In genomic region chr21:39103689-39104088, GRCh38 we compare ENCODE assay signal across 21 cellular contexts.
DNase-seq lines count a peak whose midpoint lies in the region; ATAC-seq and TF ChIP-seq lines count a peak whose summit lies in the region.
"Had no signal": no experiment of that assay in that cellular context is flagged by ENCODE, and none has a peak within 500 bp of the region (broad histone marks: within the 10 kb centered on the region; RNA-seq: fewer than 3 reads in every experiment).

No MANE protein-coding gene starts in this region.

- no peaks in the 10 kb centered on the region for H3K4me1 Mint-ChIP-seq in CD8-positive, alpha-beta memory T cell
- H3K4me1 Mint-ChIP-seq: activated B cell treated with CpG ODN at 0.5 μM for 24 hours had no signal

- peak overlapping the region; percentile 93 for H3K14ac ChIP-seq in IMR-90 (replicated peaks; ENCODE audit: low read depth, low read length)

- H3K56ac ChIP-seq in IMR-90 (ENCODE audit: extremely low read depth, insufficient read depth, low read length): no peak overlapping the region

- H3K9me1 ChIP-seq in IMR-90 (ENCODE audit: insufficient read depth, low read length): peaks cover 12% of the 10 kb centered on the region

- H3K4ac ChIP-seq in IMR-90 (ENCODE audit: low read depth, low read length): peak overlapping the region; percentile 94

- H3K27ac ChIP-seq in IMR-90 (ENCODE audit: insufficient read depth, low read length) (peak overlapping the region; percentile 94; the same call in 1 of the 2 replicates), gastrocnemius medialis (peak overlapping the region; percentile 6 to 51 (median 48))
- no peak overlapping the region for H3K27ac ChIP-seq in CD8-positive, alpha-beta memory T cell (ENCODE audit: low read depth, low read length)
- H3K27ac ChIP-seq: colonic mucosa, parathyroid adenoma had no signal

- H3K18ac ChIP-seq in IMR-90 (ENCODE audit: low read depth, low read length): peak overlapping the region; percentile 97

- peak overlapping the region; percentile 96 for H2AK5ac ChIP-seq in IMR-90 (ENCODE audit: low read depth, low read length)

- no peak overlapping the region for H3K27ac Mint-ChIP-seq in CD8-positive, alpha-beta memory T cell
- H3K27ac Mint-ChIP-seq: activated B cell treated with CpG ODN at 0.5 μM for 24 hours had no signal

- H3K4me2 ChIP-seq in IMR-90 (ENCODE audit: low read depth, low read length): no peak overlapping the region

- H2BK5ac ChIP-seq in IMR-90 (ENCODE audit: low read depth, low read length, poor library complexity, severe bottlenecking): peak overlapping the region; percentile 88

- peak overlapping the region; percentile 26 for H2AFZ ChIP-seq in IMR-90 (replicated peaks; ENCODE audit: low read length, poor library complexity)
- H2AFZ ChIP-seq: parathyroid adenoma had no signal

- CTCF ChIA-PET in IMR-90 (lab: Yijun Ruan, JAX): interaction anchor here (0.6 kb wide), 1 partner anchor 76 kb away, joined by 5 read pairs; no protein-coding TSS in a partner anchor
- CTCF ChIA-PET in CD8-positive, alpha-beta memory T cell (lab: Charles Lee): no interaction called here

- in situ Hi-C loops in IMR-90 (cut with MboI; ENCODE audit: low sequenced_read_pairs): no loop called here
- in situ Hi-C loops in gastrocnemius medialis (cut with MboI; ENCODE audit: low sequenced_read_pairs in 4 of 4): loop anchor here in 2 of 4 donors (10.0 to 25.0 kb wide), 2 partner anchors 81 to 91 kb away; partner anchors contain the start of gene PSMG1 (in 1 of the 2)

- TF ChIP-seq RAD21 in IMR-90 (IDR thresholded peaks at IDR 0.05; ENCODE audit: low read length): no peak

- WGBS in IMR-90 (ENCODE audit: extremely low coverage in 2 of 2, insufficient read length in 1 of 2), 2 experiments: no CpG with 5 or more reads among the region's 4 CpGs

- H3K79me1 ChIP-seq in IMR-90 (ENCODE audit: low read depth in 1 of 2, low read length in 2 of 2): no peaks in the 10 kb centered on the region

- H3K4me3 ChIP-seq in AG10803 (ENCODE audit: low read length) (no peak overlapping the region), IMR-90 (ENCODE audit: insufficient read depth, low read depth, low read length) (no peak overlapping the region), fibroblast of the aortic adventitia (ENCODE audit: low read depth, low read length) (no peak overlapping the region), gastrocnemius medialis (no peak overlapping the region)
- no peak overlapping the region for H3K4me3 ChIP-seq in CD8-positive, alpha-beta memory T cell (ENCODE audit: low read length)
- H3K4me3 ChIP-seq: colonic mucosa, uterus had no signal

- no peaks in the 10 kb centered on the region for H3K9me3 Mint-ChIP-seq in CD8-positive, alpha-beta memory T cell
- H3K9me3 Mint-ChIP-seq: activated B cell treated with CpG ODN at 0.5 μM for 24 hours had no signal

- H4K8ac ChIP-seq in IMR-90 (ENCODE audit: low read depth in 2 of 2, low read length in 2 of 2): peak overlapping the region; percentile 57 to 92

- POLR2A ChIA-PET in IMR-90 (lab: Charles Lee; ENCODE audit: unreplicated experiment): no interaction called here
- POLR2A ChIA-PET in CD8-positive, alpha-beta memory T cell (lab: Charles Lee): no interaction called here

- peak overlapping the region; percentile 93 for H4K5ac ChIP-seq in IMR-90 (ENCODE audit: low read depth, low read length)

- peak overlapping the region; percentile 96 for H2BK120ac ChIP-seq in IMR-90 (ENCODE audit: low read depth, low read length)

- TF ChIP-seq CTCF in AG10803 (conservative IDR thresholded peaks at IDR 0.05; ENCODE audit: low read length): 0 out of 2 replicates have a peak, but pooled peaks have one; percentile 19
- TF ChIP-seq CTCF in IMR-90 (conservative IDR thresholded peaks at IDR 0.05; ENCODE audit: low read depth, low read length): no peak
- TF ChIP-seq CTCF in fibroblast of the aortic adventitia (IDR thresholded peaks at IDR 0.05; ENCODE audit: insufficient read depth, low read length): no peak
- TF ChIP-seq CTCF in gastrocnemius medialis (IDR thresholded peaks at IDR 0.05 in 4 of 5, conservative IDR thresholded peaks at IDR 0.05 in 1 of 5): no peak

- TF ChIP-seq POLR2A in IMR-90 (IDR thresholded peaks at IDR 0.05; ENCODE audit: low read depth, low read length) (no peak), gastrocnemius medialis (IDR thresholded peaks at IDR 0.05) (no peak)

- no TSS peak for BruUV-seq in IMR-90 (replicated peaks; lab: Mats Ljungman, UMichigan)

- H3K4me1 ChIP-seq in IMR-90 (ENCODE audit: control insufficient read depth, insufficient read depth, low read length) (peaks cover 12% of the 10 kb centered on the region), gastrocnemius medialis (peaks cover 11 to 24% of the 10 kb centered on the region in 2 donors)
- H3K4me1 ChIP-seq in CD8-positive, alpha-beta memory T cell (ENCODE audit: insufficient read depth, low read length): no peaks in the 10 kb centered on the region
- H3K4me1 ChIP-seq: colonic mucosa, parathyroid adenoma, uterus had no signal

- H4K91ac ChIP-seq in IMR-90 (ENCODE audit: insufficient read depth, low read depth, low read length): peak overlapping the region; percentile 61

- H3K9ac ChIP-seq in IMR-90 (ENCODE audit: low read depth, low read length): no peak overlapping the region
- H3K9ac ChIP-seq: parathyroid adenoma had no signal

- H3K27me3 ChIP-seq in IMR-90 (ENCODE audit: control insufficient read depth, insufficient read depth, low read length) (no peaks in the 10 kb centered on the region), gastrocnemius medialis (no peaks in the 10 kb centered on the region)
- peaks cover 4% of the 10 kb centered on the region for H3K27me3 ChIP-seq in CD8-positive, alpha-beta memory T cell (ENCODE audit: insufficient read depth, low read length, poor library complexity, severe bottlenecking)
- H3K27me3 ChIP-seq: colonic mucosa, uterus had no signal

- DNase-seq in AG10803 (ENCODE audit: low read depth) (peak; percentile 92), IMR-90 (peak; percentile 67), fibroblast of the aortic adventitia (ENCODE audit: low read depth) (peak; percentile 74), gastrocnemius medialis (no peak), HK-2 (ENCODE audit: unreplicated experiment) (no peak), iPS-NIHi11 (ENCODE audit: low spot score) (no peak)
- DNase-seq in stimulated activated naive CD4-positive, alpha-beta T cell (lab: John Stamatoyannopoulos, UW): no peak
- DNase-seq in CD8-positive, alpha-beta memory T cell: no peak
- DNase-seq: activated B cell treated with CpG ODN at 0.5 μM for 24 hours; activated effector memory CD4-positive, alpha-beta T cell treated with anti-CD3 and anti-CD28 coated beads, Interleukin-2, amount 50 U/mL, for 16 hours; anterior cingulate cortex; colonic mucosa; erythroblast; hypothalamus; NCI-H1930; NCI-H446 treated with DMSO at 0.1 percent for 48 hours; SHP77 treated with DMSO at 0.1 percent for 48 hours; stimulated activated naive CD8-positive, alpha-beta T cell treated with anti-CD3 and anti-CD28 coated beads, Interleukin-15, Interleukin-2, amounts not matched to agents 100 U/mL and 50 U/mL, for 24 hours; T-helper 2 cell; uterus had no signal

- dilution Hi-C loops in IMR-90 (cut with HindIII; ENCODE audit: low sequenced_read_pairs, unreplicated experiment): no loop called here

- intact Hi-C loops in IMR-90 (cut with micrococcal nuclease): no loop called here
- intact Hi-C loops in gastrocnemius medialis (cut with DNase I; ENCODE audit: low total_unique reads): no loop called here

- peak; percentile 36; the same call in 1 of the 2 replicates for ATAC-seq in IMR-90 (ENCODE audit: low read depth)
- ATAC-seq in gastrocnemius medialis: no peak
- ATAC-seq: stimulated activated naive CD8-positive, alpha-beta T cell treated with anti-CD3 and anti-CD28 coated beads, Interleukin-15, Interleukin-2, amounts not matched to agents 100 U/mL and 50 U/mL, for 24 hours had no signal

- H4K20me1 ChIP-seq in IMR-90 (ENCODE audit: insufficient read depth, low read length): no peaks in the 10 kb centered on the region

- H2AK9ac ChIP-seq in IMR-90 (replicated peaks; ENCODE audit: low read depth, low read length, poor library complexity): peak overlapping the region; percentile 68

- H3K9me3 ChIP-seq in IMR-90 (ENCODE audit: control insufficient read depth, insufficient read depth, low read length) (no peaks in the 10 kb centered on the region; the same call in 1 of the 2 replicates), gastrocnemius medialis (no peaks in the 10 kb centered on the region)
- H3K9me3 ChIP-seq in CD8-positive, alpha-beta memory T cell (ENCODE audit: low read length): no peaks in the 10 kb centered on the region
- H3K9me3 ChIP-seq: colonic mucosa, uterus had no signal

- H3K36me3 ChIP-seq in IMR-90 (ENCODE audit: control insufficient read depth, insufficient read depth, low read length) (no peaks in the 10 kb centered on the region), gastrocnemius medialis (no peaks in the 10 kb centered on the region)
- H3K36me3 ChIP-seq in CD8-positive, alpha-beta memory T cell (ENCODE audit: insufficient read depth, low read length): no peaks in the 10 kb centered on the region
- H3K36me3 ChIP-seq: colonic mucosa, uterus had no signal

- H2BK20ac ChIP-seq in IMR-90 (ENCODE audit: low read depth, low read length): peak overlapping the region; percentile 99; the same call in 1 of the 2 replicates

- peaks cover 0 to 23% of the 10 kb centered on the region in 2 donors for H3K27me3 Mint-ChIP-seq in CD8-positive, alpha-beta memory T cell

- H3K36me3 Mint-ChIP-seq in CD8-positive, alpha-beta memory T cell: no peaks in the 10 kb centered on the region

- peak overlapping the region; percentile 70; the same call in 1 of the 2 replicates for H3K23ac ChIP-seq in IMR-90 (ENCODE audit: low read depth, low read length)

- H3K4me3 Mint-ChIP-seq in CD8-positive, alpha-beta memory T cell: no peak overlapping the region
- H3K4me3 Mint-ChIP-seq: activated B cell treated with CpG ODN at 0.5 μM for 24 hours had no signal

- H2BK15ac ChIP-seq in IMR-90 (ENCODE audit: low read depth, low read length): peak overlapping the region; percentile 90; the same call in 2 of the 3 replicates

TF ChIP-seq in IMR-90, 13 proteins besides CTCF, POLR2A, EP300 and RAD21:
- TF ChIP-seq CEBPB (IDR thresholded peaks at IDR 0.05; ENCODE audit: low read depth, low read length): peak; percentile 32
- TF ChIP-seq MAZ (IDR thresholded peaks at IDR 0.05; ENCODE audit: borderline replicate concordance, low read depth, low read length): no peak

Comparison
In these comparisons a context has a peak if more than half of its experiments do, and no peak if none do; other contexts are left out.
1. DNase-seq: peak in AG10803 (single experiment), IMR-90 (single experiment) and fibroblast of the aortic adventitia (single experiment); none in gastrocnemius medialis (0 of 2), HK-2 (single experiment), stimulated activated naive CD4-positive, alpha-beta T cell (0 of 6), CD8-positive, alpha-beta memory T cell (0 of 5) and iPS-NIHi11 (single experiment).